Comparison of ENCODE assay signal across 9 cellular contexts in the genomic region with DNA sequence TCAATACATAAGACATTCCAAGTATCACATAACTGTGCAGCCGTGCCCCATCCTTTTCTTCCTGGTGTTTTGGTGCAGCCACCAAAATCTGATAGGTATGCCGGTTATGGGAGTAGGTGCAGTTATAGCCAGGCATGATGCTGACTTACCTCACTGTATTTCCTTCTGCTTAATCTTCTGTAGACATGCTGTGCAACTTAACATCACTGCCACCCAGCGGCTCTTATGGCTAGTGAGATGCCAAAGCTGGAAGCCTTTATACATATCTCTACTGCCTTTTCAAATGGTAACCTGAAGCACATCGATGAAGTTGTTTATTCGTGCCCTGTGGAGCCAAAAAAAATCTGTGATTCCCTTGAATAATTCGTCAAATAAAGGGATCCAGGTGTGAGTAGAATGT. TPM values are rescaled to one million over a fixed set of nuclear protein-coding genes. Genes with fewer than 3 reads are reported as not detected.
DNase-seq lines count a peak whose midpoint lies in the region; ATAC-seq, FAIRE-seq and TF ChIP-seq lines count a peak whose summit lies in the region.
"Not testable (repeated sequence)": the region's sequence is repeated elsewhere in the genome, so short reads cannot be mapped to it uniquely, and the experiment has no call there.
"Had no signal": no experiment of that assay in that cellular context is flagged by ENCODE, and none has a peak within 500 bp of the region (broad histone marks: within the 10 kb centered on the region; RNA-seq: fewer than 3 reads in every experiment).

No MANE protein-coding gene starts in this region.

- H3K9me3 Mint-ChIP-seq in activated CD8-positive, alpha-beta memory T cell treated with anti-CD3 and anti-CD28 coated beads, Interleukin-2, amount 10 ng/mL, durations not matched to agents 7 days and 5 days (ENCODE audit: low read depth); endodermal cell: not testable (repeated sequence)

- not testable (repeated sequence) for H3K27ac Mint-ChIP-seq in activated CD8-positive, alpha-beta memory T cell treated with anti-CD3 and anti-CD28 coated beads, Interleukin-2, amount 10 ng/mL, durations not matched to agents 7 days and 5 days; endodermal cell

- H3K79me2 ChIP-seq in PC-9 (ENCODE audit: low read depth) = not testable (repeated sequence)

- not testable (repeated sequence) for FAIRE-seq in kidney (lab: Jason Lieb, UNC)

- H3K9ac ChIP-seq in endodermal cell (ENCODE audit: extremely low read depth, low read length, poor library complexity, severe bottlenecking); kidney (ENCODE audit: low read length in 2 of 2): not testable (repeated sequence)

- H3K4me1 ChIP-seq in PC-9 (replicated peaks; ENCODE audit: insufficient read depth); endodermal cell (ENCODE audit: control insufficient read depth, insufficient read depth, low read length); kidney (ENCODE audit: control insufficient read depth in 1 of 2, insufficient read depth in 1 of 2, low read depth in 1 of 2, low read length in 2 of 2): not testable (repeated sequence)

- not testable (repeated sequence) for ATAC-seq in activated CD8-positive, alpha-beta memory T cell treated with anti-CD3 and anti-CD28 coated beads, Interleukin-2, amount 10 ng/mL, durations not matched to agents 7 days and 5 days

- H3K4me3 ChIP-seq in AG10803 (ENCODE audit: low read length); PC-9; endodermal cell (ENCODE audit: low read length); kidney (ENCODE audit: low read length in 2 of 2); retinal pigment epithelial cell (ENCODE audit: low read length): not testable (repeated sequence)

- H3K36me3 ChIP-seq in PC-9 (ENCODE audit: low read depth); endodermal cell (ENCODE audit: control insufficient read depth, insufficient read depth, low read length); kidney (ENCODE audit: control insufficient read depth in 1 of 2, insufficient read depth in 2 of 2, low read length in 2 of 2): not testable (repeated sequence)

- CTCF ChIA-PET in PC-9 (lab: Charles Lee) = not testable (repeated sequence)
- CTCF ChIA-PET in activated CD8-positive, alpha-beta memory T cell treated with anti-CD3 and anti-CD28 coated beads, Interleukin-2, amount 10 ng/mL, durations not matched to agents 7 days and 5 days (lab: Charles Lee) = interaction anchor here (1.2 to 2.4 kb wide), 2 partner anchors 179 to 181 kb away, joined by 5 to 11 read pairs; no protein-coding TSS in a partner anchor

- not testable (repeated sequence) for H3K4me2 ChIP-seq in PC-9

- WGBS in endodermal cell (ENCODE audit: insufficient coverage in 1 of 2, insufficient read length in 1 of 2), 2 experiments = 42 to 50% methylated on average over 2 to 5 of the region's 6 CpGs

- not testable (repeated sequence) for BruUV-seq in PC-9 (replicated peaks; lab: Mats Ljungman, UMichigan)

- DNase-seq in AG10803 (ENCODE audit: low read depth) (peak; percentile 24), NCI-H1092 treated with DMSO at 0.1 percent for 48 hours (lab: John Stamatoyannopoulos, UW) (peak; percentile 38), PC-9 (peak in 1 of 2 experiments; percentile 16)
- peak; percentile 50 for DNase-seq in activated CD8-positive, alpha-beta memory T cell treated with anti-CD3 and anti-CD28 coated beads, Interleukin-2, amount 10 ng/mL, durations not matched to agents 7 days and 5 days
- DNase-seq in endodermal cell; kidney; retinal pigment epithelial cell (ENCODE audit: low read depth): not testable (repeated sequence)

- H3K27ac ChIP-seq in PC-9; endodermal cell (ENCODE audit: low read depth, low read length); kidney (ENCODE audit: low read depth in 2 of 2, low read length in 2 of 2): not testable (repeated sequence)

- not testable (repeated sequence) for H3F3A ChIP-seq in PC-9 (ENCODE audit: insufficient read depth, low read depth)

- not testable (repeated sequence) for H3K36me3 Mint-ChIP-seq in activated CD8-positive, alpha-beta memory T cell treated with anti-CD3 and anti-CD28 coated beads, Interleukin-2, amount 10 ng/mL, durations not matched to agents 7 days and 5 days; endodermal cell (ENCODE audit: low read depth)

- H3K9me3 ChIP-seq in PC-9 (ENCODE audit: insufficient read depth, low read depth); endodermal cell (ENCODE audit: control insufficient read depth, low read length); kidney (ENCODE audit: control insufficient read depth in 1 of 2, low read length in 2 of 2): not testable (repeated sequence)

- TF ChIP-seq CTCF in AG10803 (conservative IDR thresholded peaks at IDR 0.05; ENCODE audit: low read length) = peak; percentile 29
- TF ChIP-seq CTCF in GM12872 (IDR thresholded peaks at IDR 0.05; ENCODE audit: insufficient read depth, low read depth, low read length) = 0 out of 3 replicates have a peak, but pooled peaks have one; percentile 4
- peak; percentile 25; the same call in 1 of the 2 replicates for TF ChIP-seq CTCF in PC-9 (conservative IDR thresholded peaks at IDR 0.05)
- peak; percentile 22 for TF ChIP-seq CTCF in endodermal cell (conservative IDR thresholded peaks at IDR 0.05)
- TF ChIP-seq CTCF in kidney (IDR thresholded peaks at IDR 0.05; ENCODE audit: borderline replicate concordance, extremely low read depth, insufficient read depth) = peak; percentile 13
- peak; percentile 41 for TF ChIP-seq CTCF in retinal pigment epithelial cell (conservative IDR thresholded peaks at IDR 0.05; ENCODE audit: low read depth, low read length)

- peaks cover 47% of the 10 kb centered on the region for H3K27me3 Mint-ChIP-seq in activated CD8-positive, alpha-beta memory T cell treated with anti-CD3 and anti-CD28 coated beads, Interleukin-2, amount 10 ng/mL, durations not matched to agents 7 days and 5 days
- H3K27me3 Mint-ChIP-seq in endodermal cell (ENCODE audit: insufficient read depth) = peaks cover 17% of the 10 kb centered on the region

- H3K9me2 ChIP-seq in PC-9 (ENCODE audit: insufficient read depth) = not testable (repeated sequence)

- not testable (repeated sequence) for H3K4me1 Mint-ChIP-seq in activated CD8-positive, alpha-beta memory T cell treated with anti-CD3 and anti-CD28 coated beads, Interleukin-2, amount 10 ng/mL, durations not matched to agents 7 days and 5 days; endodermal cell

- H2AFZ ChIP-seq in PC-9 = not testable (repeated sequence)

- H4K20me1 ChIP-seq in PC-9 (ENCODE audit: insufficient read depth) = not testable (repeated sequence)

- POLR2A ChIA-PET in PC-9 (lab: Charles Lee; ENCODE audit: unreplicated experiment) = not testable (repeated sequence)

- intact Hi-C loops in PC-9 (cut with micrococcal nuclease; ENCODE audit: unreplicated experiment) = loop anchor here (10.0 kb wide), 1 partner anchor 181 kb away; no protein-coding TSS in a partner anchor
- intact Hi-C loops in kidney (cut with DNase I) = not testable (repeated sequence)

- not testable (repeated sequence) for H3K27me3 ChIP-seq in PC-9 (ENCODE audit: insufficient read depth, low read depth); endodermal cell (ENCODE audit: control insufficient read depth, insufficient read depth, low read length, poor library complexity, severe bottlenecking)

- H3K4me3 Mint-ChIP-seq in activated CD8-positive, alpha-beta memory T cell treated with anti-CD3 and anti-CD28 coated beads, Interleukin-2, amount 10 ng/mL, durations not matched to agents 7 days and 5 days; endodermal cell: not testable (repeated sequence)

RNA-seq across cellular contexts. Expression of a gene that starts 28.6 kb away (rescaled TPM):
- not detected in 2 replicates for total RNA-seq in PC-9 (2021)
- total RNA-seq in activated CD8-positive, alpha-beta memory T cell treated with anti-CD3 and anti-CD28 coated beads, Interleukin-2, amount 10 ng/mL, durations not matched to agents 7 days and 5 days = not detected
- total RNA-seq in endodermal cell = 1 to 10 TPM; 3.3 to 5.4 TPM
- polyA plus RNA-seq in endodermal cell (2013, experiment 1 of 2) = 0.39 TPM
- 0.41 TPM for polyA plus RNA-seq in endodermal cell (2013, experiment 2 of 2)
- 0.16 TPM for total RNA-seq in kidney
- 0.24 TPM for polyA plus RNA-seq in kidney (ENCODE audit: insufficient read depth, low read depth, low replicate concordance)
- total RNA-seq: natural killer cell treated with Interleukin-12 subunit alpha and Interleukin-12 subunit beta and Interleukin-15 and Interleukin-18, amount 100 ng/mL, for 72 hours had no signal
